9 cellular contexts compared by ENCODE assay signal in the genomic region with DNA sequence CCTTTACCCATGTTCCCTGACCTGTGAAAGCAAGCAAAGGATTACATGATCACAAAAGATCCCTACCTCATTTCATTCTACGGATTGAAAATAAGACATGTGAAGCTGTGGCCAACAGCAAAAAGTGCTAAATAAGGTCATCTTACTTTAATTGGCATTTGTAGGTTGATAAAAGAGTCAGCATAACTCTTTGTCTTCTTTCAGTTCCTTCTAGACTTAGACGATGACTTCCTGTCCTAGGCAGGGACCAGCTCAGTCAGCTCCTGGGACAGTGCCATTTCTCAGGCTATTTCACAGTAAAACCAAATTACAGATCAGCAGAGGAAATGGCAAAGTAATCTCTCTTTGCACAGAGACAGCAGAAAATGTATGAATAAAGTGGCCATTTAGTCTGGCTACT.
DNase-seq lines count a peak whose midpoint lies in the region; ATAC-seq lines count a peak whose summit lies in the region.
"Had no signal": no experiment of that assay in that cellular context is flagged by ENCODE, and none has a peak within 500 bp of the region (broad histone marks: within the 10 kb centered on the region; RNA-seq: fewer than 3 reads in every experiment).

No MANE protein-coding gene starts in this region.

- peak; percentile 81 for ATAC-seq in GM21515 (IDR thresholded peaks at IDR 0.05; ENCODE audit: unreplicated experiment)
- peak; percentile 98 for ATAC-seq in HG03469 (IDR thresholded peaks at IDR 0.05; ENCODE audit: unreplicated experiment)

- DNase-seq in EL = peak; percentile 12
- DNase-seq in globus pallidus (ENCODE audit: low spot score) = peak; percentile 59
- DNase-seq in A172 (ENCODE audit: low spot score) = no peak
- no peak for DNase-seq in OCI-M2 (lab: John Stamatoyannopoulos, UW; ENCODE audit: unreplicated experiment)
- no peak for DNase-seq in activated CD8-positive, alpha-beta memory T cell treated with anti-CD3 and anti-CD28 coated beads, Interleukin-2, amount 50 U/mL, for 4 hours
- no peak for DNase-seq in iPS-NIHi7 (ENCODE audit: extremely low spot score)
- DNase-seq: activated naive CD4-positive, alpha-beta T cell had no signal

Comparison
In these comparisons a context has a peak if more than half of its experiments do, and no peak if none do; other contexts are left out.
1. DNase-seq: peak in EL (single experiment) and globus pallidus (single experiment); none in A172 (single experiment), OCI-M2 (single experiment), activated CD8-positive, alpha-beta memory T cell treated with anti-CD3 and anti-CD28 coated beads, Interleukin-2, amount 50 U/mL, for 4 hours (single experiment) and iPS-NIHi7 (single experiment).